8 cellular contexts compared by ENCODE assay signal in genomic region chr14:104688755-104689619, GRCh38. TPM values are rescaled to one million over a fixed set of nuclear protein-coding genes. Genes with fewer than 3 reads are reported as not detected.
DNase-seq lines count a peak whose midpoint lies in the region; ATAC-seq, FAIRE-seq and TF ChIP-seq lines count a peak whose summit lies in the region.

TSS of gene INF2 (plus strand) at chr14:104689618. CDS start at chr14:104701366, 11,748 bp downstream.

- H4K20me1 ChIP-seq in KMS-11 (ENCODE audit: insufficient read depth), result no peaks in the 10 kb centered on the region

- peak within 1 kb of the TSS; percentile 71; the same call in 1 of the 2 replicates for H2AFZ ChIP-seq in KMS-11 (ENCODE audit: low read depth)

- TF ChIP-seq CTCF in KMS-11 (conservative IDR thresholded peaks at IDR 0.05; ENCODE audit: low read depth, low read length) (no peak), bronchial epithelial cell (IDR thresholded peaks at IDR 0.05; ENCODE audit: insufficient read depth, low read length, severe bottlenecking) (no peak)

- H3K4me1 ChIP-seq in KMS-11 (ENCODE audit: low read depth, poor library complexity, severe bottlenecking), result no peaks in the 10 kb centered on the region

- FAIRE-seq in bronchial epithelial cell (lab: Jason Lieb, UNC), result no peak

- peak within 1 kb of the TSS; percentile 63 for H3K4me2 ChIP-seq in KMS-11

- H3K9me3 ChIP-seq in iPS-18c (ENCODE audit: control insufficient read depth, insufficient read depth, low read length), result no peaks in the 10 kb centered on the region

- no peak within 1 kb of the TSS for H3K4me3 ChIP-seq in KMS-11 (IDR thresholded peaks at IDR 0.05; ENCODE audit: insufficient read depth, low read depth, low read length)
- H3K4me3 ChIP-seq in bronchial epithelial cell (ENCODE audit: low read depth, low read length), result peak within 1 kb of the TSS; percentile 89
- H3K4me3 ChIP-seq in iPS-18c (ENCODE audit: insufficient read depth, low read depth, low read length), result peak within 1 kb of the TSS; percentile 70
- peak within 1 kb of the TSS; percentile 84 for H3K4me3 ChIP-seq in skeletal muscle cell (ENCODE audit: low read depth, low read length)

- ATAC-seq in GM18520 (IDR thresholded peaks at IDR 0.05; ENCODE audit: unreplicated experiment), result no peak

- no peaks in the 10 kb centered on the region for H3K79me2 ChIP-seq in KMS-11 (ENCODE audit: insufficient read depth, low read depth)

- H3K27me3 ChIP-seq in KMS-11 (ENCODE audit: insufficient read depth, low read depth), result no peaks in the 10 kb centered on the region
- no peaks in the 10 kb centered on the region for H3K27me3 ChIP-seq in bronchial epithelial cell (ENCODE audit: control insufficient read depth, insufficient read depth, low read length)

- no peak within 1 kb of the TSS for H3K27ac ChIP-seq in KMS-11

- H3K9ac ChIP-seq in KMS-11, result peak within 1 kb of the TSS; percentile 64

- H3K36me3 ChIP-seq in KMS-11 (ENCODE audit: insufficient read depth) (no peaks in the 10 kb centered on the region), bronchial epithelial cell (ENCODE audit: control insufficient read depth, insufficient read depth, low read length) (peaks cover 13% of the 10 kb centered on the region)

- DNase-seq in NCI-H2196 (lab: John Stamatoyannopoulos, UW; ENCODE audit: unreplicated experiment) (peak; percentile 42), NCI-H2196 treated with DMSO at 0.1 percent for 48 hours (lab: John Stamatoyannopoulos, UW; ENCODE audit: unreplicated experiment) (no peak), T-helper 2 cell (peak in 3 of 5 experiments; percentile 45 to 76 (median 48)), bronchial epithelial cell (ENCODE audit: low read depth) (no peak), skeletal muscle cell (ENCODE audit: low read depth) (no peak)

RNA-seq across cellular contexts. Expression of gene INF2, which starts in this region (rescaled TPM):
- 26.2 and 26.6 TPM in 2 replicates for total RNA-seq in bronchial epithelial cell

Comparison
In these comparisons a context has a peak if more than half of its experiments do, and no peak if none do; other contexts are left out.
1. DNase-seq: peak in NCI-H2196 (single experiment) and T-helper 2 cell (3 of 5); none in NCI-H2196 treated with DMSO at 0.1 percent for 48 hours (single experiment), bronchial epithelial cell (single experiment) and skeletal muscle cell (single experiment).